1 cellular context compared by ENCODE assay signal in genomic region chr1:211605613-211606326, GRCh38.
TF ChIP-seq lines count a peak whose summit lies in the region.

No MANE protein-coding gene starts in this region.

TF ChIP-seq in GM23338, 12 proteins besides CTCF, POLR2A, EP300 and RAD21 (continued from another document):
- TF ChIP-seq REST (IDR thresholded peaks at IDR 0.05; ENCODE audit: unreplicated experiment) (no peak), EZH2phosphoT487 (IDR thresholded peaks at IDR 0.05; ENCODE audit: unreplicated experiment) (no peak), ZNF114 (CRISPR knock-in tag; IDR thresholded peaks at IDR 0.05) (no peak), EZH2 (IDR thresholded peaks at IDR 0.05; ENCODE audit: low read depth, unreplicated experiment) (no peak), JUNB (IDR thresholded peaks at IDR 0.05; ENCODE audit: unreplicated experiment) (no peak), POLR2AphosphoS5 (IDR thresholded peaks at IDR 0.05; ENCODE audit: low read depth) (no peak), ZNF462 (CRISPR knock-in tag; IDR thresholded peaks at IDR 0.05) (no peak), NANOG (IDR thresholded peaks at IDR 0.05; ENCODE audit: borderline replicate concordance) (no peak), ETS1 (IDR thresholded peaks at IDR 0.05) (no peak), CREB1 (CRISPR knock-in tag; IDR thresholded peaks at IDR 0.05; ENCODE audit: low read depth) (no peak), ZNF331 (CRISPR knock-in tag; IDR thresholded peaks at IDR 0.05; ENCODE audit: low read depth) (no peak)
